1 cellular context compared by ENCODE assay signal in genomic region chr3:190192807-190193206, GRCh38.
TF ChIP-seq lines count a peak whose summit lies in the region.

No MANE protein-coding gene starts in this region.

TF ChIP-seq in GM23338, 12 proteins besides CTCF, POLR2A, EP300 and RAD21 (continued from another document):
- TF ChIP-seq REST (IDR thresholded peaks at IDR 0.05; ENCODE audit: unreplicated experiment) (no peak), EZH2phosphoT487 (IDR thresholded peaks at IDR 0.05; ENCODE audit: unreplicated experiment) (no peak), EZH2 (IDR thresholded peaks at IDR 0.05; ENCODE audit: low read depth, unreplicated experiment) (no peak), ZNF331 (CRISPR knock-in tag; IDR thresholded peaks at IDR 0.05; ENCODE audit: low read depth) (no peak), STAT1 (IDR thresholded peaks at IDR 0.05; ENCODE audit: unreplicated experiment) (no peak), NANOG (IDR thresholded peaks at IDR 0.05; ENCODE audit: borderline replicate concordance) (no peak), ZNF462 (CRISPR knock-in tag; IDR thresholded peaks at IDR 0.05) (no peak)
- TF ChIP-seq, protein P1, sequence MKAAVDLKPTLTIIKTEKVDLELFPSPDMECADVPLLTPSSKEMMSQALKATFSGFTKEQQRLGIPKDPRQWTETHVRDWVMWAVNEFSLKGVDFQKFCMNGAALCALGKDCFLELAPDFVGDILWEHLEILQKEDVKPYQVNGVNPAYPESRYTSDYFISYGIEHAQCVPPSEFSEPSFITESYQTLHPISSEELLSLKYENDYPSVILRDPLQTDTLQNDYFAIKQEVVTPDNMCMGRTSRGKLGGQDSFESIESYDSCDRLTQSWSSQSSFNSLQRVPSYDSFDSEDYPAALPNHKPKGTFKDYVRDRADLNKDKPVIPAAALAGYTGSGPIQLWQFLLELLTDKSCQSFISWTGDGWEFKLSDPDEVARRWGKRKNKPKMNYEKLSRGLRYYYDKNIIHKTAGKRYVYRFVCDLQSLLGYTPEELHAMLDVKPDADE (IDR thresholded peaks at IDR 0.05), result no peak
